ENCODE assay signal across 20 cellular contexts in genomic region chr21:46567348-46567747, GRCh38. TPM values are rescaled to one million over a fixed set of nuclear protein-coding genes. Genes with fewer than 3 reads are reported as not detected.
"Had no signal": no experiment of that assay in that cellular context is flagged by ENCODE, and none has a peak within 500 bp of the region (broad histone marks: within the 10 kb centered on the region; RNA-seq: fewer than 3 reads in every experiment).

No MANE protein-coding gene starts in this region.

- H3K27ac Mint-ChIP-seq: activated CD4-positive, alpha-beta memory T cell treated with anti-CD3 and anti-CD28 coated beads, Interleukin-2, amount 10 ng/mL, durations not matched to agents 7 days and 5 days had no signal

- H3K4me3 Mint-ChIP-seq: activated CD4-positive, alpha-beta memory T cell treated with anti-CD3 and anti-CD28 coated beads, Interleukin-2, amount 10 ng/mL, durations not matched to agents 7 days and 5 days had no signal

- H3K9me3 ChIP-seq: uterus had no signal

- ATAC-seq: heart left ventricle had no signal

- H3K4me1 ChIP-seq: tibial artery, uterus had no signal

- DNase-seq: activated CD4-positive, alpha-beta memory T cell treated with anti-CD3 and anti-CD28 coated beads, Interleukin-2, amount 10 ng/mL, durations not matched to agents 7 days and 5 days; activated CD4-positive, CD25-positive, alpha-beta regulatory T cell treated with anti-CD3 and anti-CD28 coated beads, Interleukin-2, amount 50 U/mL, for 72 hours; activated CD8-positive, alpha-beta memory T cell treated with anti-CD3 and anti-CD28 coated beads, Interleukin-2, amount 50 U/mL, for 4 hours; brain microvascular endothelial cell; cortex of kidney; effector CD4-positive, alpha-beta T cell; foreskin melanocyte; heart left ventricle; islet precursor cell; midbrain; stimulated activated CD4-positive, alpha-beta T cell treated with anti-CD3 and anti-CD28 coated beads, Interleukin-15, amount 100 ng/mL, for 24 hours; stimulated activated CD4-positive, alpha-beta T cell treated with anti-CD3 and anti-CD28 coated beads, Interleukin-4, amount 100 ng/mL, for 24 hours; stimulated activated naive CD4-positive, alpha-beta T cell; T1000; tibial artery; uterus had no signal

- H3K27me3 Mint-ChIP-seq: activated CD4-positive, alpha-beta memory T cell treated with anti-CD3 and anti-CD28 coated beads, Interleukin-2, amount 10 ng/mL, durations not matched to agents 7 days and 5 days had no signal

- H3K36me3 ChIP-seq: uterus had no signal

- H3K27ac ChIP-seq: brain microvascular endothelial cell, heart left ventricle, skin epidermis, tibial artery, uterus had no signal

- H3K4me3 ChIP-seq: heart left ventricle, right atrium auricular region, skin epidermis, tibial artery, uterus had no signal

- H3K27me3 ChIP-seq: brain microvascular endothelial cell, heart left ventricle, right atrium auricular region, tibial artery, uterus had no signal

RNA-seq across cellular contexts. Expression of gene S100B, which starts 37.5 kb away (rescaled TPM):
- total RNA-seq: activated CD4-positive, alpha-beta memory T cell treated with anti-CD3 and anti-CD28 coated beads, Interleukin-2, amount 10 ng/mL, durations not matched to agents 7 days and 5 days; endothelial cell of umbilical vein; myocyte had no signal
- polyA plus RNA-seq: endothelial cell of umbilical vein had no signal
